Comparison of ENCODE assay signal across 2 cellular contexts in the genomic region with DNA sequence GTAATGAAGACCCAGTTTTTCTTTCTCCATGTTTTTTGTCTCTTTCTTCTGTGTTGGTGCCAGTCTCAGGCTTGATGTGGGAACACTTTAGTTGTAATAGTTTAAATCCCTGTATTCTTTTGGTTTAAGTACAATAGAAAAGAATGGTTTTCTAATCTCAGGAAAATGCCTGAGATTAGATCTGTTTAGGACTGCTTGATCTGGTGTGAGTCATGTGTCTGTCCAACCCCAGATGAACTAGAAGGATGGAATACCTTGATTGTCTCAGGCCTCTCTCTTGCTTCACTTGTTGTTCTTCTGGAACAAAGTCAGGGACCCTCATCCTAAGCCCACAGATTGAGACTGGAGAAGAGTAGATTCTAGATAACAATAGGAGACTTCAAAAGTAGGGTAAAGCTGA.
TF ChIP-seq lines count a peak whose summit lies in the region.

No MANE protein-coding gene starts in this region.

TF ChIP-seq in SK-N-SH, 30 proteins besides CTCF, POLR2A, EP300 and RAD21:
- TF ChIP-seq EZH2phosphoT487 (IDR thresholded peaks at IDR 0.05; ENCODE audit: borderline replicate concordance, low read depth) (no peak), NFIC (IDR thresholded peaks at IDR 0.05; ENCODE audit: borderline replicate concordance) (0 out of 2 replicates have a peak, but pooled peaks have one; percentile 24), GABPA (IDR thresholded peaks at IDR 0.05; ENCODE audit: low read depth) (no peak), FOSL2 (IDR thresholded peaks at IDR 0.05; ENCODE audit: borderline replicate concordance, low read depth) (peak; percentile 46; the same call in 1 of the 2 replicates), CHD2 (IDR thresholded peaks at IDR 0.05; ENCODE audit: low read length, partially characterized antibody) (no peak), ELF1 (IDR thresholded peaks at IDR 0.05) (no peak), YY1 (IDR thresholded peaks at IDR 0.05; ENCODE audit: low read depth) (no peak), TCF12 (IDR thresholded peaks at IDR 0.05) (peak; percentile 49), JUND (IDR thresholded peaks at IDR 0.05) (peak; percentile 43; the same call in 1 of the 2 replicates)
- TF ChIP-seq, protein P1, sequence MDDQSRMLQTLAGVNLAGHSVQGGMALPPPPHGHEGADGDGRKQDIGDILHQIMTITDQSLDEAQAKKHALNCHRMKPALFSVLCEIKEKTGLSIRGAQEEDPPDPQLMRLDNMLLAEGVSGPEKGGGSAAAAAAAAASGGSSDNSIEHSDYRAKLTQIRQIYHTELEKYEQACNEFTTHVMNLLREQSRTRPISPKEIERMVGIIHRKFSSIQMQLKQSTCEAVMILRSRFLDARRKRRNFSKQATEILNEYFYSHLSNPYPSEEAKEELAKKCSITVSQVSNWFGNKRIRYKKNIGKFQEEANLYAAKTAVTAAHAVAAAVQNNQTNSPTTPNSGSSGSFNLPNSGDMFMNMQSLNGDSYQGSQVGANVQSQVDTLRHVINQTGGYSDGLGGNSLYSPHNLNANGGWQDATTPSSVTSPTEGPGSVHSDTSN (IDR thresholded peaks at IDR 0.05) = peak; percentile 53

TF ChIP-seq in K562, 482 proteins besides CTCF, POLR2A, EP300 and RAD21:
- TF ChIP-seq FOXA3 (CRISPR knock-in tag; conservative IDR thresholded peaks at IDR 0.05 in 1 of 2, IDR thresholded peaks at IDR 0.05 in 1 of 2) (no peak), RREB1 (CRISPR knock-in tag; IDR thresholded peaks at IDR 0.05) (no peak), JUND (IDR thresholded peaks at IDR 0.05; ENCODE audit: borderline replicate concordance, low read depth, low read length) (peak; percentile 42; the same call in 1 of the 2 replicates), JUND (tag; IDR thresholded peaks at IDR 0.05; ENCODE audit: borderline replicate concordance, low read depth, low read length) (no peak), ZNF668 (CRISPR knock-in tag; IDR thresholded peaks at IDR 0.05) (no peak), CCNT2 (IDR thresholded peaks at IDR 0.05; ENCODE audit: borderline replicate concordance, extremely low read depth, insufficient read length, low read depth, low read length) (no peak), ZNF398 (CRISPR knock-in tag; IDR thresholded peaks at IDR 0.05) (no peak), ZFX (CRISPR knock-in tag; IDR thresholded peaks at IDR 0.05) (no peak), FOSL1 (tag; conservative IDR thresholded peaks at IDR 0.05) (peak; percentile 61), E2F8 (IDR thresholded peaks at IDR 0.05; ENCODE audit: low read depth, partially characterized antibody) (no peak), SOX6 (IDR thresholded peaks at IDR 0.05) (peak; percentile 67; the same call in 1 of the 2 replicates), XRCC3 (IDR thresholded peaks at IDR 0.05) (no peak), MCM3 (IDR thresholded peaks at IDR 0.05) (no peak), BCOR (IDR thresholded peaks at IDR 0.05) (no peak), ZNF197 (CRISPR knock-in tag; IDR thresholded peaks at IDR 0.05; ENCODE audit: low read depth) (no peak)
